15 cellular contexts compared by ENCODE assay signal in the genomic region with DNA sequence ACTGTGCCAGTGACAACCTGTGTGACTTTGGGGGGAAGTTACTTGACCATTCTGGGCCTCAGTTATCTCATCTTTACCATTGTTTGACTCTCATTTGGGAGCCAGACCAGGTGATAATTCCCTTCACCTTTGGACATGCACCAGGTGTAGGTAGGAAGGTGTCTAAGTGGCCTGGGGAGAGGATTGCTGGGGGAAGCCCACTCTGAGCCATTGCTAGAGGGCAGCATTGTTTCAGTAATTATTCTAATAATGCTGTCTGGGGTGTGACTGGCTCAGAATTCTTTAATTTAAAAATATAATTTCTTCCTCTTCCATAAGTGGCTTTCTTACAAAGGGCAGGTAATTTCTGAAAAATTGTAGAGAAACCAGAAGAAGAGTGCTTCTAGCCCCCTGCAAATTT.
DNase-seq lines count a peak whose midpoint lies in the region; ATAC-seq, FAIRE-seq and TF ChIP-seq lines count a peak whose summit lies in the region.
"Had no signal": no experiment of that assay in that cellular context is flagged by ENCODE, and none has a peak within 500 bp of the region (broad histone marks: within the 10 kb centered on the region; RNA-seq: fewer than 3 reads in every experiment).

No MANE protein-coding gene starts in this region.

- H3K4me1 ChIP-seq in GM23248 (ENCODE audit: insufficient read depth) (no peaks in the 10 kb centered on the region), PC-9 (replicated peaks; ENCODE audit: insufficient read depth) (no peaks in the 10 kb centered on the region), tibial artery (no peaks in the 10 kb centered on the region)
- H3K4me1 ChIP-seq: Caco-2 had no signal

- DNase-seq in AG20443 (ENCODE audit: low spot score) (peak; percentile 17), GM23248 (peak; percentile 14), PC-9 (peak in 1 of 2 experiments; percentile 15), foreskin fibroblast (peak in 1 of 2 donors; percentile 25), dermis blood vessel endothelial cell (no peak), tibial artery (no peak), RCC 7860 (ENCODE audit: low spot score) (no peak)
- DNase-seq: activated CD8-positive, alpha-beta memory T cell treated with anti-CD3 and anti-CD28 coated beads, Interleukin-2, amount 50 U/mL, for 48 hours; Caco-2; GOT3; islet precursor cell; SHP77 had no signal

- no peaks in the 10 kb centered on the region for H3K9me2 ChIP-seq in GM23248 (ENCODE audit: insufficient read depth)
- no peaks in the 10 kb centered on the region for H3K9me2 ChIP-seq in PC-9 (ENCODE audit: insufficient read depth)

- peak; percentile 61 for TF ChIP-seq CTCF in PC-9 (conservative IDR thresholded peaks at IDR 0.05)
- peak; percentile 26 for TF ChIP-seq CTCF in foreskin fibroblast (IDR thresholded peaks at IDR 0.05; ENCODE audit: low read depth, low read length)
- TF ChIP-seq CTCF in tibial artery (IDR thresholded peaks at IDR 0.05) = no peak

- ATAC-seq in HG02840 (IDR thresholded peaks at IDR 0.05; ENCODE audit: low FRiP score, unreplicated experiment) = no peak

- H3K27ac ChIP-seq in GM23248 (no peak overlapping the region), PC-9 (no peak overlapping the region), tibial artery (no peak overlapping the region)

- H4K20me1 ChIP-seq in GM23248 (ENCODE audit: insufficient read depth) = no peaks in the 10 kb centered on the region
- no peaks in the 10 kb centered on the region for H4K20me1 ChIP-seq in PC-9 (ENCODE audit: insufficient read depth)

- no peaks in the 10 kb centered on the region for H3K9me3 ChIP-seq in GM23248 (ENCODE audit: low read depth)
- no peaks in the 10 kb centered on the region for H3K9me3 ChIP-seq in PC-9 (ENCODE audit: insufficient read depth, low read depth)
- no peaks in the 10 kb centered on the region for H3K9me3 ChIP-seq in tibial artery
- H3K9me3 ChIP-seq: Caco-2 had no signal

- H3K27me3 ChIP-seq in GM23248 (replicated peaks; ENCODE audit: insufficient read depth) (no peaks in the 10 kb centered on the region), PC-9 (ENCODE audit: insufficient read depth, low read depth) (no peaks in the 10 kb centered on the region), tibial artery (no peaks in the 10 kb centered on the region)

- H3K4me2 ChIP-seq in GM23248 (ENCODE audit: unreplicated experiment) (no peak overlapping the region), PC-9 (no peak overlapping the region)

- no peak overlapping the region for H3K4me3 ChIP-seq in GM23248
- no peak overlapping the region for H3K4me3 ChIP-seq in PC-9
- no peak overlapping the region for H3K4me3 ChIP-seq in foreskin fibroblast (ENCODE audit: low read depth in 1 of 2, low read length in 2 of 2)
- no peak overlapping the region for H3K4me3 ChIP-seq in tibial artery

- no peaks in the 10 kb centered on the region for H3K36me3 ChIP-seq in GM23248 (ENCODE audit: low read depth)
- H3K36me3 ChIP-seq in PC-9 (ENCODE audit: low read depth) = no peaks in the 10 kb centered on the region
- no peaks in the 10 kb centered on the region for H3K36me3 ChIP-seq in tibial artery

- H3F3A ChIP-seq in GM23248 (ENCODE audit: insufficient read depth) = no peaks in the 10 kb centered on the region
- no peaks in the 10 kb centered on the region for H3F3A ChIP-seq in PC-9 (ENCODE audit: insufficient read depth, low read depth)

- FAIRE-seq in RCC 7860 (lab: Jason Lieb, UNC) = no peak
- FAIRE-seq: colon, GM12891 had no signal

- no peak overlapping the region for H3K9ac ChIP-seq in GM23248

- intact Hi-C loops in PC-9 (cut with micrococcal nuclease; ENCODE audit: unreplicated experiment) (loop anchor here (1.0 to 2.0 kb wide), 2 partner anchors 202 to 384 kb away; no protein-coding TSS in a partner anchor), tibial artery (cut with DNase I; ENCODE audit: low total_unique reads) (no loop called here)

- POLR2A ChIA-PET in PC-9 (lab: Charles Lee; ENCODE audit: unreplicated experiment) = no interaction called here

- CTCF ChIA-PET in PC-9 (lab: Charles Lee) = no interaction called here

- no TSS peak for BruUV-seq in PC-9 (replicated peaks; lab: Mats Ljungman, UMichigan)

- in situ Hi-C loops in GM23248 (cut with MboI) = loop anchor here (25.0 kb wide), 2 partner anchors 224 to 624 kb away; a partner anchor contains a TSS

- H2AFZ ChIP-seq in GM23248 (no peak overlapping the region), PC-9 (no peak overlapping the region)

- H3K79me2 ChIP-seq in GM23248 (ENCODE audit: insufficient read depth) = no peaks in the 10 kb centered on the region
- H3K79me2 ChIP-seq in PC-9 (ENCODE audit: low read depth) = no peaks in the 10 kb centered on the region

Comparison
In these comparisons a context has a peak if more than half of its experiments do, and no peak if none do; other contexts are left out.
1. DNase-seq: peak in AG20443 (single experiment) and GM23248 (single experiment); none in dermis blood vessel endothelial cell (single experiment), tibial artery (0 of 2) and RCC 7860 (single experiment).
2. CTCF ChIP-seq: peak in PC-9 (single experiment) and foreskin fibroblast (single experiment); none in tibial artery (0 of 2).